25 cellular contexts compared by ENCODE assay signal in genomic region chr16:87424260-87424659, GRCh38.
"Had no signal": no experiment of that assay in that cellular context is flagged by ENCODE, and none has a peak within 500 bp of the region (broad histone marks: within the 10 kb centered on the region; RNA-seq: fewer than 3 reads in every experiment).

No MANE protein-coding gene starts in this region.

- H3K9me3 ChIP-seq: colonic mucosa, gastroesophageal sphincter, right lobe of liver, testis, transverse colon had no signal

- DNase-seq: activated CD4-positive, alpha-beta memory T cell treated with anti-CD3 and anti-CD28 coated beads, Interleukin-2, amount 10 ng/mL, durations not matched to agents 7 days and 5 days; activated CD4-positive, alpha-beta T cell treated with anti-CD3 and anti-CD28 coated beads for 1 hour; activated CD4-positive, alpha-beta T cell treated with anti-CD3 and anti-CD28 coated beads, Interleukin-2, amount 10 ng/mL, durations not matched to agents 7 days and 5 days; activated naive CD4-positive, alpha-beta T cell; activated T-cell treated with anti-CD3 and anti-CD28 coated beads, Interleukin-2, amount 50 U/mL, for 72 hours; colonic mucosa; effector CD8-positive, alpha-beta T cell; erythroblast; hippocampal formation; left cardiac atrium; midbrain; naive thymus-derived CD4-positive, alpha-beta T cell; stimulated activated CD4-positive, alpha-beta T cell treated with anti-CD3 and anti-CD28 coated beads, Interleukin-12 subunit alpha, Interleukin-12 subunit beta, amount 100 ng/mL, for 4 hours; stimulated activated CD4-positive, alpha-beta T cell treated with anti-CD3 and anti-CD28 coated beads, Interleukin-4, amount 100 ng/mL, for 1 hour; stimulated activated naive CD8-positive, alpha-beta T cell treated with anti-CD3 and anti-CD28 coated beads, Interleukin-15, Interleukin-2, amounts not matched to agents 100 U/mL and 50 U/mL, for 24 hours; T-helper 17 cell; T1000; testis; transverse colon had no signal

- H3K27ac Mint-ChIP-seq: activated CD4-positive, alpha-beta memory T cell treated with anti-CD3 and anti-CD28 coated beads, Interleukin-2, amount 10 ng/mL, durations not matched to agents 7 days and 5 days; activated CD4-positive, alpha-beta T cell treated with anti-CD3 and anti-CD28 coated beads, Interleukin-2, amount 10 ng/mL, durations not matched to agents 7 days and 5 days; activated T-cell treated with anti-CD3 and anti-CD28 coated beads, Interleukin-2, amount 50 U/mL, for 72 hours; progenitor cell of endocrine pancreas; T-helper 17 cell had no signal

- H3K4me1 ChIP-seq: colonic mucosa, right lobe of liver, testis, transverse colon had no signal

- H3K27me3 Mint-ChIP-seq: activated CD4-positive, alpha-beta memory T cell treated with anti-CD3 and anti-CD28 coated beads, Interleukin-2, amount 10 ng/mL, durations not matched to agents 7 days and 5 days; activated CD4-positive, alpha-beta T cell treated with anti-CD3 and anti-CD28 coated beads, Interleukin-2, amount 10 ng/mL, durations not matched to agents 7 days and 5 days; naive thymus-derived CD4-positive, alpha-beta T cell; progenitor cell of endocrine pancreas; T-helper 17 cell had no signal

- H3K4me3 Mint-ChIP-seq: activated CD4-positive, alpha-beta memory T cell treated with anti-CD3 and anti-CD28 coated beads, Interleukin-2, amount 10 ng/mL, durations not matched to agents 7 days and 5 days; activated CD4-positive, alpha-beta T cell treated with anti-CD3 and anti-CD28 coated beads, Interleukin-2, amount 10 ng/mL, durations not matched to agents 7 days and 5 days; activated T-cell treated with anti-CD3 and anti-CD28 coated beads, Interleukin-2, amount 50 U/mL, for 72 hours; naive thymus-derived CD4-positive, alpha-beta T cell; neural crest cell; T-helper 17 cell had no signal

- H3K9me3 Mint-ChIP-seq: activated CD4-positive, alpha-beta memory T cell treated with anti-CD3 and anti-CD28 coated beads, Interleukin-2, amount 10 ng/mL, durations not matched to agents 7 days and 5 days; activated CD4-positive, alpha-beta T cell treated with anti-CD3 and anti-CD28 coated beads, Interleukin-2, amount 10 ng/mL, durations not matched to agents 7 days and 5 days; activated naive CD4-positive, alpha-beta T cell treated with anti-CD3 and anti-CD28 coated beads, Interleukin-2, amount 50 U/mL, for 72 hours; activated T-cell treated with anti-CD3 and anti-CD28 coated beads, Interleukin-2, amount 50 U/mL, for 72 hours; naive thymus-derived CD4-positive, alpha-beta T cell; neural crest cell had no signal

- H3K27ac ChIP-seq: colonic mucosa, gastroesophageal sphincter, right lobe of liver, testis, transverse colon had no signal

- H3K27me3 ChIP-seq: colonic mucosa, gastroesophageal sphincter, right lobe of liver, testis, transverse colon had no signal

- ATAC-seq: activated naive CD4-positive, alpha-beta T cell treated with anti-CD3 and anti-CD28 coated beads, Interleukin-2, amount 50 U/mL, for 72 hours; activated T-cell treated with anti-CD3 and anti-CD28 coated beads, Interleukin-2, amount 50 U/mL, for 72 hours; gastroesophageal sphincter; left cardiac atrium; naive thymus-derived CD4-positive, alpha-beta T cell; right lobe of liver; stimulated activated naive CD8-positive, alpha-beta T cell treated with anti-CD3 and anti-CD28 coated beads, Interleukin-15, Interleukin-2, amounts not matched to agents 100 U/mL and 50 U/mL, for 24 hours; T-helper 17 cell had no signal

- H3K4me3 ChIP-seq: colonic mucosa, gastroesophageal sphincter, right lobe of liver, skin epidermis, testis, transverse colon had no signal

- H3K4me1 Mint-ChIP-seq: activated CD4-positive, alpha-beta T cell treated with anti-CD3 and anti-CD28 coated beads, Interleukin-2, amount 10 ng/mL, durations not matched to agents 7 days and 5 days had no signal
